Comparison of ENCODE assay signal across 8 cellular contexts in the genomic region with DNA sequence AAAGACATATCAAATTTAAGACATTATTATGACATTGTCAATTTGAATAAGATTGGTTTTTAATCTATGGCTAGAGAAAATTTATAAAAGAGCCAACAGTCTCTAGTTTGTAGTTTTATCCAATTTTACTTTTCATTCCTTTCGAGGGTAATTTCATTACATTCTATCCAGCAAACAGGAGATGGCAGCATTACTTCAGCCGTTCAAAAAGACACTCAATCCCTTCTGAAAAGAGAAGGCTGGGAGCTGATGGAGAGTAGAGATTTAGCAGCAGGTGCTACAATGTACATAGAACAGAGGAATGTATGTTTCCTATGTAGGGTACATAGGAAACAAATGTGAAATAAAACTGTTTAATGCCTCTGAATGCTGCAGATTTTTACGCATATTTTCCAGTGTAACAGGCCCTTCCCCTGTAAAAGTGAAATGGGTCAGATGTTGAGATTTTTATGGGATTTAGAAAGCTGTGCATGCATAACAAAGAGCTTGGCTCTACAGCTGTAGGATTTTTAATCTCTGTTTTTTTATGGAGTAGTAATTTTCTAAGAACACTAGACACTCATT. TPM values are rescaled to one million over a fixed set of nuclear protein-coding genes. Genes with fewer than 3 reads are reported as not detected.
DNase-seq lines count a peak whose midpoint lies in the region; ATAC-seq and TF ChIP-seq lines count a peak whose summit lies in the region.

No MANE protein-coding gene starts in this region.

- H3K79me2 ChIP-seq in Karpas-422 (ENCODE audit: low read length) (no peaks in the 10 kb centered on the region), hepatocyte (no peaks in the 10 kb centered on the region)

- in situ Hi-C loops in SK-MEL-5 (cut with HindIII; ENCODE audit: low pct_unique_long_range_greater_than_20kb, low sequenced_read_pairs) = no loop called here

- 24% methylated on average over 3 of the region's 3 CpGs for WGBS in hepatocyte (ENCODE audit: low lambda C conversion rate, missing lambda C conversion rate)

- no peaks in the 10 kb centered on the region for H3K4me1 ChIP-seq in Karpas-422 (ENCODE audit: low read length)
- no peaks in the 10 kb centered on the region for H3K4me1 ChIP-seq in hepatocyte (ENCODE audit: insufficient read depth)

- peak; percentile 77 for TF ChIP-seq CTCF in hepatocyte (IDR thresholded peaks at IDR 0.05; ENCODE audit: poor library complexity)

- peak; percentile 47 for DNase-seq in DMS153 (lab: John Stamatoyannopoulos, UW)
- DNase-seq in Karpas-422 = peak; percentile 61
- DNase-seq in SK-MEL-5 (ENCODE audit: low read depth, low spot score) = peak; percentile 71
- peak; percentile 54 for DNase-seq in hepatocyte (ENCODE audit: low spot score)
- DNase-seq in activated effector memory CD4-positive, alpha-beta T cell treated with anti-CD3 and anti-CD28 coated beads, Interleukin-2, amount 50 U/mL, for 16 hours = no peak

- no peak for ATAC-seq in HG03457 (IDR thresholded peaks at IDR 0.05; ENCODE audit: unreplicated experiment)
- no peak for ATAC-seq in HG02571 (IDR thresholded peaks at IDR 0.05; ENCODE audit: unreplicated experiment)
- ATAC-seq in GM18861 (IDR thresholded peaks at IDR 0.05; ENCODE audit: unreplicated experiment) = no peak

- H3K4me3 ChIP-seq in Karpas-422 (ENCODE audit: low read length) (no peak overlapping the region), hepatocyte (no peak overlapping the region)

- H3K27ac ChIP-seq in Karpas-422 (ENCODE audit: low read length) (no peak overlapping the region), hepatocyte (no peak overlapping the region)

- H3K9me2 ChIP-seq in Karpas-422 (replicated peaks; ENCODE audit: insufficient read depth, low read length) = no peaks in the 10 kb centered on the region
- H3K9me2 ChIP-seq in hepatocyte (replicated peaks; ENCODE audit: insufficient read depth) = no peaks in the 10 kb centered on the region

- H4K20me1 ChIP-seq in Karpas-422 (ENCODE audit: insufficient read depth, low read depth, low read length) (no peaks in the 10 kb centered on the region), hepatocyte (ENCODE audit: insufficient read depth, poor library complexity, severe bottlenecking) (no peaks in the 10 kb centered on the region)

- H3K9ac ChIP-seq in Karpas-422 (ENCODE audit: low read length) = no peak overlapping the region

- no peaks in the 10 kb centered on the region for H3K9me3 ChIP-seq in Karpas-422 (ENCODE audit: low read length)
- no peaks in the 10 kb centered on the region for H3K9me3 ChIP-seq in hepatocyte (ENCODE audit: low read depth)

- H3K27me3 ChIP-seq in Karpas-422 (ENCODE audit: low read length) = no peaks in the 10 kb centered on the region
- H3K27me3 ChIP-seq in hepatocyte = no peaks in the 10 kb centered on the region

- no peak overlapping the region for H3K4me2 ChIP-seq in Karpas-422 (ENCODE audit: low read depth, low read length, poor library complexity, severe bottlenecking)
- no peak overlapping the region for H3K4me2 ChIP-seq in hepatocyte

- H3K36me3 ChIP-seq in Karpas-422 (ENCODE audit: insufficient read depth, low read length) (no peaks in the 10 kb centered on the region), hepatocyte (replicated peaks; ENCODE audit: insufficient read depth, low read depth) (no peaks in the 10 kb centered on the region)

- no peak overlapping the region for H2AFZ ChIP-seq in Karpas-422 (ENCODE audit: low read length)
- no peak overlapping the region for H2AFZ ChIP-seq in hepatocyte

RNA-seq across cellular contexts. Expression of gene RPS12, which starts 15.9 kb away (rescaled TPM):
- total RNA-seq in Karpas-422 (2014; rRNA removed; shearing (Covaris generic); ENCODE audit: low replicate concordance) = 1,944 and 3,479 TPM in 2 replicates
- 2,464 and 2,714 TPM in 2 replicates for total RNA-seq in SK-MEL-5 (2014; rRNA removed; shearing (Covaris generic))
- polyA plus RNA-seq in SK-MEL-5 (2015; cell fraction: cytosol; rRNA removed) = 2,494 and 2,756 TPM in 2 replicates
- 436 and 447 TPM in 2 replicates for polyA plus RNA-seq in SK-MEL-5 (2015; cell fraction: nucleus; rRNA removed)
- total RNA-seq in hepatocyte = 1,429 and 1,761 TPM in 2 replicates
- polyA plus RNA-seq in hepatocyte = 421 and 442 TPM in 2 replicates

RNA-seq across cellular contexts. Expression of gene SLC18B1, which starts 31.9 kb away (rescaled TPM):
- 0.60 and 0.72 TPM in 2 replicates for total RNA-seq in Karpas-422 (2014; rRNA removed; shearing (Covaris generic); ENCODE audit: low replicate concordance)
- 47.2 and 54.8 TPM in 2 replicates for total RNA-seq in SK-MEL-5 (2014; rRNA removed; shearing (Covaris generic))
- polyA plus RNA-seq in SK-MEL-5 (2015; cell fraction: cytosol; rRNA removed) = 28.7 and 32.4 TPM in 2 replicates
- polyA plus RNA-seq in SK-MEL-5 (2015; cell fraction: nucleus; rRNA removed) = 90.3 and 107 TPM in 2 replicates
- total RNA-seq in hepatocyte = 27.3 and 28.8 TPM in 2 replicates
- 10.6 and 20.0 TPM in 2 replicates for polyA plus RNA-seq in hepatocyte

Comparison
In these comparisons a context has a peak if more than half of its experiments do, and no peak if none do; other contexts are left out.
1. RNA of gene SLC18B1, which starts 31.9 kb away (total RNA-seq): 47.2 to 54.8 TPM in SK-MEL-5 and 27.3 to 28.8 TPM in hepatocyte; 0.60 to 0.72 TPM in Karpas-422; every median in the first group is over 10 times any median in the second.